Comparison of ENCODE assay signal across 8 cellular contexts in genomic region chr1:242523968-242524570, GRCh38. TPM values are rescaled to one million over a fixed set of nuclear protein-coding genes. Genes with fewer than 3 reads are reported as not detected.
DNase-seq lines count a peak whose midpoint lies in the region; ATAC-seq, FAIRE-seq and TF ChIP-seq lines count a peak whose summit lies in the region.

No MANE protein-coding gene starts in this region.

- peaks cover 9% of the 10 kb centered on the region for H3K4me1 ChIP-seq in adipocyte (ENCODE audit: control insufficient read depth, insufficient read depth, low read length)
- no peaks in the 10 kb centered on the region for H3K4me1 ChIP-seq in small intestine (ENCODE audit: control insufficient read depth in 2 of 2, insufficient read depth in 1 of 2, low read depth in 1 of 2, low read length in 1 of 2)
- no peaks in the 10 kb centered on the region for H3K4me1 ChIP-seq in PC-9 (replicated peaks; ENCODE audit: insufficient read depth)

- H2AFZ ChIP-seq in PC-9: no peak overlapping the region

- CTCF ChIA-PET in PC-9 (lab: Charles Lee): no interaction called here

- 2 to 3% (median 3%) methylated on average over 38 to 63 of the region's 70 CpGs for WGBS in small intestine, 3 donors

- ATAC-seq in GM19328 (IDR thresholded peaks at IDR 0.05; ENCODE audit: unreplicated experiment): no peak

- no TSS peak for BruUV-seq in PC-9 (replicated peaks; lab: Mats Ljungman, UMichigan)

- no peak overlapping the region for H3K27ac ChIP-seq in small intestine (ENCODE audit: low read depth in 1 of 2, low read length in 1 of 2)
- H3K27ac ChIP-seq in PC-9: no peak overlapping the region

- H3F3A ChIP-seq in PC-9 (ENCODE audit: insufficient read depth, low read depth): no peaks in the 10 kb centered on the region

- H3K9me3 ChIP-seq in adipocyte (ENCODE audit: control insufficient read depth, low read length): no peaks in the 10 kb centered on the region
- H3K9me3 ChIP-seq in small intestine (ENCODE audit: control insufficient read depth, low read depth): no peaks in the 10 kb centered on the region
- H3K9me3 ChIP-seq in PC-9 (ENCODE audit: insufficient read depth, low read depth): no peaks in the 10 kb centered on the region

- DNase-seq in D721Med (ENCODE audit: insufficient read length, low spot score) (peak; percentile 53), M059J (ENCODE audit: low read depth) (peak; percentile 21), adipocyte (ENCODE audit: low read depth) (peak; percentile 40), small intestine (peak; percentile 4), UCSD-AML1 (lab: John Stamatoyannopoulos, UW; ENCODE audit: unreplicated experiment) (no peak), PC-9 (no peak)

- no peaks in the 10 kb centered on the region for H3K9me2 ChIP-seq in PC-9 (ENCODE audit: insufficient read depth)

- intact Hi-C loops in PC-9 (cut with micrococcal nuclease; ENCODE audit: unreplicated experiment): no loop called here

- H4K20me1 ChIP-seq in PC-9 (ENCODE audit: insufficient read depth): no peaks in the 10 kb centered on the region

- POLR2A ChIA-PET in PC-9 (lab: Charles Lee; ENCODE audit: unreplicated experiment): no interaction called here

- H3K27me3 ChIP-seq in adipocyte (replicated peaks; ENCODE audit: control insufficient read depth, insufficient read depth, low read length): peaks cover 31% of the 10 kb centered on the region
- H3K27me3 ChIP-seq in small intestine (ENCODE audit: control insufficient read depth in 2 of 2, insufficient read depth in 2 of 2, low read length in 2 of 2): peaks cover 6 to 30% of the 10 kb centered on the region in 2 donors
- H3K27me3 ChIP-seq in PC-9 (ENCODE audit: insufficient read depth, low read depth): peaks cover 5% of the 10 kb centered on the region

- TF ChIP-seq CTCF in D721Med (IDR thresholded peaks at IDR 0.05; ENCODE audit: insufficient read depth, missing control alignments) (peak; percentile 21), PC-9 (conservative IDR thresholded peaks at IDR 0.05) (no peak)

- no peak overlapping the region for H3K4me2 ChIP-seq in PC-9

- no peaks in the 10 kb centered on the region for H3K79me2 ChIP-seq in PC-9 (ENCODE audit: low read depth)

- FAIRE-seq in D721Med (lab: Jason Lieb, UNC) (no peak), small intestine (lab: Jason Lieb, UNC) (no peak)

- no peak overlapping the region for H3K9ac ChIP-seq in adipocyte (ENCODE audit: low read length)

- H3K4me3 ChIP-seq in adipocyte (ENCODE audit: low read length): peak overlapping the region; percentile 69
- peak overlapping the region; percentile 68 for H3K4me3 ChIP-seq in iPS-11a (ENCODE audit: low read depth, low read length)
- H3K4me3 ChIP-seq in small intestine (ENCODE audit: low read depth in 1 of 2, low read length in 2 of 2): peak overlapping the region in 1 of 2 donors; percentile 18
- H3K4me3 ChIP-seq in PC-9: no peak overlapping the region

- H3K36me3 ChIP-seq in adipocyte (ENCODE audit: control insufficient read depth, insufficient read depth, low read length, severe bottlenecking) (no peaks in the 10 kb centered on the region), small intestine (ENCODE audit: control insufficient read depth in 2 of 2, insufficient read depth in 2 of 2, low read length in 2 of 2) (no peaks in the 10 kb centered on the region), PC-9 (ENCODE audit: low read depth) (no peaks in the 10 kb centered on the region)

RNA-seq across cellular contexts. Expression of gene PLD5, which starts 0.4 kb away (rescaled TPM):
- total RNA-seq in M059J (2014; rRNA removed; shearing (Covaris generic)): not detected in 2 replicates
- under 1 TPM in 1 of 3 donors, not detected in 2; 0.13 TPM for polyA plus RNA-seq in small intestine
- total RNA-seq in PC-9 (2021): not detected in 2 replicates

Comparison
In these comparisons a context has a peak if more than half of its experiments do, and no peak if none do; other contexts are left out.
1. DNase-seq: peak in D721Med (single experiment), M059J (single experiment), adipocyte (single experiment) and small intestine (single experiment); none in UCSD-AML1 (single experiment) and PC-9 (0 of 2).